ENCODE assay signal across 1 cellular context in genomic region chr5:179504600-179505396, GRCh38.
A peak's percentile ranks its signal among the peaks of the same experiment; 100 is the strongest.
TF ChIP-seq lines count a peak whose summit lies in the region.

No MANE protein-coding gene starts in this region.

TF ChIP-seq in HepG2, 621 proteins besides CTCF, POLR2A, EP300 and RAD21 (continued from another document and continues in another):
- TF ChIP-seq, protein P1, sequence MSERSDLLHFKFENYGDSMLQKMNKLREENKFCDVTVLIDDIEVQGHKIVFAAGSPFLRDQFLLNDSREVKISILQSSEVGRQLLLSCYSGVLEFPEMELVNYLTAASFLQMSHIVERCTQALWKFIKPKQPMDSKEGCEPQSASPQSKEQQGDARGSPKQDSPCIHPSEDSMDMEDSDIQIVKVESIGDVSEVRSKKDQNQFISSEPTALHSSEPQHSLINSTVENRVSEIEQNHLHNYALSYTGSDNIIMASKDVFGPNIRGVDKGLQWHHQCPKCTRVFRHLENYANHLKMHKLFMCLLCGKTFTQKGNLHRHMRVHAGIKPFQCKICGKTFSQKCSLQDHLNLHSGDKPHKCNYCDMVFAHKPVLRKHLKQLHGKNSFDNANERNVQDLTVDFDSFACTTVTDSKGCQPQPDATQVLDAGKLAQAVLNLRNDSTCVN (CRISPR knock-in tag; IDR thresholded peaks at IDR 0.05; ENCODE audit: borderline replicate concordance), result peak; percentile 98
- TF ChIP-seq ZNF598 (CRISPR knock-in tag; IDR thresholded peaks at IDR 0.05; ENCODE audit: borderline replicate concordance), result 0 out of 2 replicates have a peak, but pooled peaks have one; percentile 26
- no peak for TF ChIP-seq ZFP41 (CRISPR knock-in tag; IDR thresholded peaks at IDR 0.05; ENCODE audit: borderline replicate concordance)
- no peak for TF ChIP-seq ATF3 (CRISPR knock-in tag; IDR thresholded peaks at IDR 0.05)
- no peak for TF ChIP-seq ZNF326 (CRISPR knock-in tag; IDR thresholded peaks at IDR 0.05; ENCODE audit: borderline replicate concordance)
- TF ChIP-seq POLR2G (IDR thresholded peaks at IDR 0.05; ENCODE audit: low read depth, low read length), result no peak; the same call in 1 of the 2 replicates
- TF ChIP-seq ARNTL (CRISPR knock-in tag; IDR thresholded peaks at IDR 0.05), result no peak
- no peak for TF ChIP-seq RORA (CRISPR knock-in tag; IDR thresholded peaks at IDR 0.05)
- no peak for TF ChIP-seq HDAC6 (IDR thresholded peaks at IDR 0.05; ENCODE audit: low read depth, low read length)
- TF ChIP-seq ZBTB43 (CRISPR knock-in tag; conservative IDR thresholded peaks at IDR 0.05), result peak; percentile 56; the same call in 1 of the 2 replicates
- 0 out of 2 replicates have a peak, but pooled peaks have one; percentile 35 for TF ChIP-seq MAX (IDR thresholded peaks at IDR 0.05)
- no peak for TF ChIP-seq ZNF790 (CRISPR knock-in tag; IDR thresholded peaks at IDR 0.05; ENCODE audit: borderline replicate concordance)
- peak in 1 of 2 experiments; percentile 48; a peak in 1 of 4 replicates for TF ChIP-seq ATF4 (CRISPR knock-in tag; IDR thresholded peaks at IDR 0.05)
- TF ChIP-seq BRCA1 (CRISPR knock-in tag; IDR thresholded peaks at IDR 0.05), result 0 out of 2 replicates have a peak, but pooled peaks have one; percentile 33
- 0 out of 2 replicates have a peak, but pooled peaks have one; percentile 27 for TF ChIP-seq ZNF263 (CRISPR knock-in tag; IDR thresholded peaks at IDR 0.05)
- TF ChIP-seq, protein P2, sequence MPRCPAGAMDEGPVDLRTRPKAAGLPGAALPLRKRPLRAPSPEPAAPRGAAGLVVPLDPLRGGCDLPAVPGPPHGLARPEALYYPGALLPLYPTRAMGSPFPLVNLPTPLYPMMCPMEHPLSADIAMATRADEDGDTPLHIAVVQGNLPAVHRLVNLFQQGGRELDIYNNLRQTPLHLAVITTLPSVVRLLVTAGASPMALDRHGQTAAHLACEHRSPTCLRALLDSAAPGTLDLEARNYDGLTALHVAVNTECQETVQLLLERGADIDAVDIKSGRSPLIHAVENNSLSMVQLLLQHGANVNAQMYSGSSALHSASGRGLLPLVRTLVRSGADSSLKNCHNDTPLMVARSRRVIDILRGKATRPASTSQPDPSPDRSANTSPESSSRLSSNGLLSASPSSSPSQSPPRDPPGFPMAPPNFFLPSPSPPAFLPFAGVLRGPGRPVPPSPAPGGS (CRISPR knock-in tag; IDR thresholded peaks at IDR 0.05), result no peak
- TF ChIP-seq CREBL2 (CRISPR knock-in tag; IDR thresholded peaks at IDR 0.05; ENCODE audit: borderline replicate concordance), result no peak
- TF ChIP-seq ZNF33A (CRISPR knock-in tag; IDR thresholded peaks at IDR 0.05; ENCODE audit: borderline replicate concordance), result no peak
- peak; percentile 59 for TF ChIP-seq CEBPG (CRISPR knock-in tag; IDR thresholded peaks at IDR 0.05)
- peak; percentile 63; the same call in 1 of the 2 replicates for TF ChIP-seq GATAD2A (CRISPR knock-in tag; IDR thresholded peaks at IDR 0.05)
- TF ChIP-seq ZBTB40 (IDR thresholded peaks at IDR 0.05), result no peak
- TF ChIP-seq ZBTB40 (CRISPR knock-in tag; IDR thresholded peaks at IDR 0.05), result peak; percentile 86
- no peak for TF ChIP-seq FOXA1 (IDR thresholded peaks at IDR 0.05)
- TF ChIP-seq FOXA1 (CRISPR knock-in tag; IDR thresholded peaks at IDR 0.05), result peak; percentile 56; the same call in 1 of the 2 replicates
- TF ChIP-seq, protein P3, sequence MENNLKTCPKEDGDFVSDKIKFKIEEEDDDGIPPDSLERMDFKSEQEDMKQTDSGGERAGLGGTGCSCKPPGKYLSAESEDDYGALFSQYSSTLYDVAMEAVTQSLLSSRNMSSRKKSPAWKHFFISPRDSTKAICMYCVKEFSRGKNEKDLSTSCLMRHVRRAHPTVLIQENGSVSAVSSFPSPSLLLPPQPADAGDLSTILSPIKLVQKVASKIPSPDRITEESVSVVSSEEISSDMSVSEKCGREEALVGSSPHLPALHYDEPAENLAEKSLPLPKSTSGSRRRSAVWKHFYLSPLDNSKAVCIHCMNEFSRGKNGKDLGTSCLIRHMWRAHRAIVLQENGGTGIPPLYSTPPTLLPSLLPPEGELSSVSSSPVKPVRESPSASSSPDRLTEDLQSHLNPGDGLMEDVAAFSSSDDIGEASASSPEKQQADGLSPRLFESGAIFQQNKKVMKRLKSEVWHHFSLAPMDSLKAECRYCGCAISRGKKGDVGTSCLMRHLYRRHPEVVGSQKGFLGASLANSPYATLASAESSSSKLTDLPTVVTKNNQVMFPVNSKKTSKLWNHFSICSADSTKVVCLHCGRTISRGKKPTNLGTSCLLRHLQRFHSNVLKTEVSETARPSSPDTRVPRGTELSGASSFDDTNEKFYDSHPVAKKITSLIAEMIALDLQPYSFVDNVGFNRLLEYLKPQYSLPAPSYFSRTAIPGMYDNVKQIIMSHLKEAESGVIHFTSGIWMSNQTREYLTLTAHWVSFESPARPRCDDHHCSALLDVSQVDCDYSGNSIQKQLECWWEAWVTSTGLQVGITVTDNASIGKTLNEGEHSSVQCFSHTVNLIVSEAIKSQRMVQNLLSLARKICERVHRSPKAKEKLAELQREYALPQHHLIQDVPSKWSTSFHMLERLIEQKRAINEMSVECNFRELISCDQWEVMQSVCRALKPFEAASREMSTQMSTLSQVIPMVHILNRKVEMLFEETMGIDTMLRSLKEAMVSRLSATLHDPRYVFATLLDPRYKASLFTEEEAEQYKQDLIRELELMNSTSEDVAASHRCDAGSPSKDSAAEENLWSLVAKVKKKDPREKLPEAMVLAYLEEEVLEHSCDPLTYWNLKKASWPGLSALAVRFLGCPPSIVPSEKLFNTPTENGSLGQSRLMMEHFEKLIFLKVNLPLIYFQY (CRISPR knock-in tag; IDR thresholded peaks at IDR 0.05; ENCODE audit: borderline replicate concordance), result peak; percentile 64; the same call in 1 of the 2 replicates
- no peak for TF ChIP-seq HNRNPL (IDR thresholded peaks at IDR 0.05; ENCODE audit: low read depth, low read length)
- TF ChIP-seq, protein P4, sequence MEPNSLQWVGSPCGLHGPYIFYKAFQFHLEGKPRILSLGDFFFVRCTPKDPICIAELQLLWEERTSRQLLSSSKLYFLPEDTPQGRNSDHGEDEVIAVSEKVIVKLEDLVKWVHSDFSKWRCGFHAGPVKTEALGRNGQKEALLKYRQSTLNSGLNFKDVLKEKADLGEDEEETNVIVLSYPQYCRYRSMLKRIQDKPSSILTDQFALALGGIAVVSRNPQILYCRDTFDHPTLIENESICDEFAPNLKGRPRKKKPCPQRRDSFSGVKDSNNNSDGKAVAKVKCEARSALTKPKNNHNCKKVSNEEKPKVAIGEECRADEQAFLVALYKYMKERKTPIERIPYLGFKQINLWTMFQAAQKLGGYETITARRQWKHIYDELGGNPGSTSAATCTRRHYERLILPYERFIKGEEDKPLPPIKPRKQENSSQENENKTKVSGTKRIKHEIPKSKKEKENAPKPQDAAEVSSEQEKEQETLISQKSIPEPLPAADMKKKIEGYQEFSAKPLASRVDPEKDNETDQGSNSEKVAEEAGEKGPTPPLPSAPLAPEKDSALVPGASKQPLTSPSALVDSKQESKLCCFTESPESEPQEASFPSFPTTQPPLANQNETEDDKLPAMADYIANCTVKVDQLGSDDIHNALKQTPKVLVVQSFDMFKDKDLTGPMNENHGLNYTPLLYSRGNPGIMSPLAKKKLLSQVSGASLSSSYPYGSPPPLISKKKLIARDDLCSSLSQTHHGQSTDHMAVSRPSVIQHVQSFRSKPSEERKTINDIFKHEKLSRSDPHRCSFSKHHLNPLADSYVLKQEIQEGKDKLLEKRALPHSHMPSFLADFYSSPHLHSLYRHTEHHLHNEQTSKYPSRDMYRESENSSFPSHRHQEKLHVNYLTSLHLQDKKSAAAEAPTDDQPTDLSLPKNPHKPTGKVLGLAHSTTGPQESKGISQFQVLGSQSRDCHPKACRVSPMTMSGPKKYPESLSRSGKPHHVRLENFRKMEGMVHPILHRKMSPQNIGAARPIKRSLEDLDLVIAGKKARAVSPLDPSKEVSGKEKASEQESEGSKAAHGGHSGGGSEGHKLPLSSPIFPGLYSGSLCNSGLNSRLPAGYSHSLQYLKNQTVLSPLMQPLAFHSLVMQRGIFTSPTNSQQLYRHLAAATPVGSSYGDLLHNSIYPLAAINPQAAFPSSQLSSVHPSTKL (CRISPR knock-in tag; IDR thresholded peaks at IDR 0.05), result peak; percentile 70
- no peak for TF ChIP-seq ZZZ3 (CRISPR knock-in tag; IDR thresholded peaks at IDR 0.05; ENCODE audit: borderline replicate concordance)
- TF ChIP-seq DMAP1 (CRISPR knock-in tag; IDR thresholded peaks at IDR 0.05), result 0 out of 2 replicates have a peak, but pooled peaks have one; percentile 26
